17 cellular contexts compared by ENCODE assay signal in the genomic region with DNA sequence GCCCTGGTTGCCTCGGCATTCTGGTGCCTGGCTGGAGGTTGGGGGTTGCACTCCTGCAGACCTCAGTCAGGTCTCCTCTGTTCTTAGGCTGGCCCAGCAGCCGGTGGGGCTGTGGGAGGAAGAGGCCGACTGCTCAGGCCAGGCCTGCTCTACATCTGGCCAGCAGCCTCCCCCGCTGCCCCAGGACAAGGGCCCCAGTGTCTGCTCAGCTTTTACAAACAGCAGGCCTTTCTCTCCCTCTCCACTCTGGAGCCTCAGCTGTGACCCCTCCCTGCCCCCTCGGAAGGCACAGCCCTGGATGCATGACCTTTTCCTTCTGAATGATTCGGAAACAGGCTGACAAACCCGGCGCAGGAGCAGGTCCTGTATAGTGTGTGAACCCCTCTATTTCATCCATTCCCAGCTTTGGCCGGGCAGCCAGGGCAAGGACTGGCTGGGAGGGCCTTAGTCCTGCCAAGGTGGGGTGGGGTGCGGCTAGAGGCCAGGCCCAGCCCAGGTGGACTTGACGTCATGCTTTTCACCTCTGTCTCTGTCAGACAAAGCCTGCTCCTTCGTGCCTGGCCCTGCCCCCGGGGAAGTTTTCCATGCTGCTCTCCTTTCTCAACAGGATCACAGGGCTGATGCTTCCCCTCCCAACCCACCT. TPM values are rescaled to one million over a fixed set of nuclear protein-coding genes. Genes with fewer than 3 reads are reported as not detected.
A peak's percentile ranks its signal among the peaks of the same experiment; 100 is the strongest.
DNase-seq lines count a peak whose midpoint lies in the region; ATAC-seq and TF ChIP-seq lines count a peak whose summit lies in the region.
"Had no signal": no experiment of that assay in that cellular context is flagged by ENCODE, and none has a peak within 500 bp of the region (broad histone marks: within the 10 kb centered on the region; RNA-seq: fewer than 3 reads in every experiment).

No MANE protein-coding gene starts in this region.

- no peak overlapping the region for H3K4me2 ChIP-seq in mesendoderm (ENCODE audit: low read length)
- H3K4me2 ChIP-seq: KMS-11 had no signal

- H3K4me1 ChIP-seq in mesendoderm (ENCODE audit: control insufficient read depth, low read depth, low read length): peaks cover 2% of the 10 kb centered on the region
- peaks cover 8 to 55% (median 23%) of the 10 kb centered on the region in 4 donors for H3K4me1 ChIP-seq in stomach

- no peak overlapping the region for H3K23ac ChIP-seq in mesendoderm (ENCODE audit: low read length)

- H4K8ac ChIP-seq in mesendoderm (ENCODE audit: low read depth, low read length): no peak overlapping the region

- H3K4me3 ChIP-seq in fibroblast of pulmonary artery (replicated peaks; ENCODE audit: low read depth, low read length): no peak overlapping the region
- no peak overlapping the region for H3K4me3 ChIP-seq in mesendoderm (ENCODE audit: low read length)
- no peak overlapping the region for H3K4me3 ChIP-seq in stomach
- H3K4me3 ChIP-seq: PC-9, skin epidermis had no signal

- intact Hi-C loops in stomach (cut with DNase I; ENCODE audit: low total_unique reads): no loop called here

- no peak overlapping the region for H2BK120ac ChIP-seq in mesendoderm (ENCODE audit: low read depth, low read length)

- WGBS in mesendoderm (ENCODE audit: extremely low coverage, insufficient coverage, low lambda C conversion rate): no CpG with 5 or more reads among the region's 13 CpGs
- 30 to 54% (median 37%) methylated on average over 12 to 13 of the region's 13 CpGs for WGBS in stomach, 5 donors

- peak overlapping the region; percentile 12 for H3K56ac ChIP-seq in mesendoderm (ENCODE audit: low read length)

- no peaks in the 10 kb centered on the region for H3K79me1 ChIP-seq in mesendoderm (ENCODE audit: low read length)

- no peak for TF ChIP-seq CTCF in fibroblast of pulmonary artery (IDR thresholded peaks at IDR 0.05; ENCODE audit: low read length, missing control alignments)
- TF ChIP-seq CTCF in stomach (IDR thresholded peaks at IDR 0.05): no peak

- TF ChIP-seq POLR2A in stomach (IDR thresholded peaks at IDR 0.05): no peak

- no peak overlapping the region for H3K27ac ChIP-seq in mesendoderm (ENCODE audit: low read depth, low read length)
- peak overlapping the region; percentile 33 to 67 (median 59) for H3K27ac ChIP-seq in stomach
- H3K27ac ChIP-seq: KMS-11 had no signal

- no peak overlapping the region for H2BK15ac ChIP-seq in mesendoderm (replicated peaks; ENCODE audit: low read depth)

- no peak overlapping the region for H3K18ac ChIP-seq in mesendoderm (ENCODE audit: low read length)

- no peaks in the 10 kb centered on the region for H3K9me3 ChIP-seq in stomach

- H4K5ac ChIP-seq in mesendoderm (ENCODE audit: low read length): no peak overlapping the region

- no peak overlapping the region for H3K4ac ChIP-seq in mesendoderm (ENCODE audit: low read depth, low read length)

- DNase-seq in RPMI7951 (ENCODE audit: low read depth) (peak; percentile 65), fibroblast of pulmonary artery (ENCODE audit: low read depth) (peak; percentile 34), mesendoderm (no peak), stomach (peak; percentile 78), NCI-H2227 treated with DMSO at 0.1 percent for 48 hours (lab: John Stamatoyannopoulos, UW) (no peak), kidney tubule cell (ENCODE audit: low spot score) (no peak), HT-29 (ENCODE audit: low spot score) (no peak)
- DNase-seq: activated B cell treated with CpG ODN at 0.5 μM for 24 hours; activated T-cell treated with anti-CD3 and anti-CD28 coated beads, Interleukin-2, amount 50 U/mL, for 48 hours; CD4-positive, alpha-beta memory T cell; GOT3; left cardiac atrium; NCI-H2081 treated with DMSO at 0.1 percent for 48 hours had no signal

- no peak for ATAC-seq in HG03457 (IDR thresholded peaks at IDR 0.05; ENCODE audit: unreplicated experiment)

- no peak overlapping the region for H2AK5ac ChIP-seq in mesendoderm (ENCODE audit: low read length)

- H3K27me3 ChIP-seq in mesendoderm (ENCODE audit: insufficient read depth, low read length, poor library complexity) (no peaks in the 10 kb centered on the region), stomach (no peaks in the 10 kb centered on the region)

- H2BK5ac ChIP-seq in mesendoderm (ENCODE audit: low read length): no peak overlapping the region

- no peaks in the 10 kb centered on the region for H3K36me3 ChIP-seq in mesendoderm (ENCODE audit: control insufficient read depth, insufficient read depth, low read length)
- no peaks in the 10 kb centered on the region for H3K36me3 ChIP-seq in stomach

- H3K9ac ChIP-seq in mesendoderm (ENCODE audit: low read length): no peak overlapping the region
- H3K9ac ChIP-seq: KMS-11 had no signal

- no peak for TF ChIP-seq EP300 in stomach (IDR thresholded peaks at IDR 0.05)

- no peaks in the 10 kb centered on the region for H3K79me2 ChIP-seq in mesendoderm (ENCODE audit: control insufficient read depth, insufficient read depth, low read length)

RNA-seq across cellular contexts. Expression of gene ITPR3, which starts 10.2 kb away (rescaled TPM):
- total RNA-seq in RPMI7951 (2014; rRNA removed; shearing (Covaris generic)): 24.4 and 27.9 TPM in 2 replicates
- polyA plus RNA-seq in mesendoderm (2013, experiment 1 of 2): 9.8 TPM
- 9.6 TPM for polyA plus RNA-seq in mesendoderm (2013, experiment 2 of 2)
- 100 to 1,000 TPM in 3 of 5 donors, 10 to 100 TPM in 2; 46.3 to 149 (median 105) TPM for total RNA-seq in stomach
- 10 to 100 TPM; 14.1 to 17.1 (median 14.3) TPM for polyA plus RNA-seq in stomach
- total RNA-seq in HT-29 (2014; rRNA removed; shearing (Covaris generic)): 92.2 and 110 TPM in 2 replicates

RNA-seq across cellular contexts. Expression of gene BAK1, which starts 30.8 kb away (rescaled TPM):
- total RNA-seq in RPMI7951 (2014; rRNA removed; shearing (Covaris generic)): 26.4 and 34.8 TPM in 2 replicates
- 20.5 TPM for polyA plus RNA-seq in mesendoderm (2013, experiment 1 of 2)
- 21.1 TPM for polyA plus RNA-seq in mesendoderm (2013, experiment 2 of 2)
- total RNA-seq in stomach: 10 to 100 TPM in 3 of 5 donors, 1 to 10 TPM in 2; 2.9 to 97.0 (median 22.3) TPM
- polyA plus RNA-seq in stomach: 10 to 100 TPM; 14.6 to 31.5 (median 24.6) TPM
- total RNA-seq in HT-29 (2014; rRNA removed; shearing (Covaris generic)): 19.7 and 27.8 TPM in 2 replicates

Comparison
In these comparisons a context has a peak if more than half of its experiments do, and no peak if none do; other contexts are left out.
1. DNase-seq: peak in RPMI7951 (single experiment), fibroblast of pulmonary artery (single experiment) and stomach (single experiment); none in mesendoderm (single experiment), NCI-H2227 treated with DMSO at 0.1 percent for 48 hours (single experiment), kidney tubule cell (single experiment) and HT-29 (single experiment).